8 cellular contexts compared by ENCODE assay signal in genomic region chr1:179876289-179876715, GRCh38. TPM values are rescaled to one million over a fixed set of nuclear protein-coding genes. Genes with fewer than 3 reads are reported as not detected.
DNase-seq lines count a peak whose midpoint lies in the region; ATAC-seq and TF ChIP-seq lines count a peak whose summit lies in the region.

No MANE protein-coding gene starts in this region.

- no peak for TF ChIP-seq RAD21 in SK-N-SH (IDR thresholded peaks at IDR 0.05; ENCODE audit: low read length)

- DNase-seq in HAP-1 (ENCODE audit: low spot score in 2 of 2) = no peak
- DNase-seq in SK-N-SH = no peak
- peak; percentile 43 for DNase-seq in fibroblast of mammary gland (ENCODE audit: low read depth)
- DNase-seq in gastrocnemius medialis = peak in 1 of 2 donors; percentile 29
- DNase-seq in DMS 273 treated with DMSO at 0.1 percent for 48 hours (lab: John Stamatoyannopoulos, UW) = no peak
- DNase-seq in DMS79 treated with DMSO at 0.1 percent for 48 hours (lab: John Stamatoyannopoulos, UW) = no peak

- in situ Hi-C loops in HAP-1 (cut with MboI; ENCODE audit: low sequenced_read_pairs) = no loop called here
- in situ Hi-C loops in gastrocnemius medialis (cut with MboI; ENCODE audit: low sequenced_read_pairs in 4 of 4) = loop anchor here in 2 of 4 donors (10.0 to 25.0 kb wide), 3 partner anchors 78 to 288 kb away; partner anchors contain the start of genes CEP350 (in 1 of the 2) and QSOX1 (in 1 of the 2)

- CTCF ChIA-PET in SK-N-SH (lab: Yijun Ruan, JAX) = interaction anchor here (0.9 to 1.7 kb wide), 2 partner anchors 9 to 170 kb away, joined by 3 to 10 read pairs; no protein-coding TSS in a partner anchor

- H3K4me1 ChIP-seq in HAP-1 (peaks cover 15% of the 10 kb centered on the region), SK-N-SH (ENCODE audit: control insufficient read depth in 1 of 2, insufficient read depth in 2 of 2, low read depth in 1 of 2, low read length in 1 of 2) (peaks cover 0 to 13% of the 10 kb centered on the region in 2 experiments; a peak in 3 of 4 replicates), gastrocnemius medialis (peaks cover 40 to 63% of the 10 kb centered on the region in 2 donors)

- H3K36me3 ChIP-seq in HAP-1 (replicated peaks) (peaks cover 12% of the 10 kb centered on the region), SK-N-SH (replicated peaks in 1 of 2; ENCODE audit: control insufficient read depth in 1 of 2, insufficient read depth in 2 of 2, low read length in 1 of 2) (peaks cover 35 to 43% of the 10 kb centered on the region in 2 experiments), gastrocnemius medialis (peaks cover 0 to 24% of the 10 kb centered on the region in 2 donors)

- H3K27ac ChIP-seq in SK-N-SH (ENCODE audit: low read depth in 2 of 2, low read length in 1 of 2) = peak overlapping the region in 1 of 2 experiments; percentile 47; a peak in 1 of 4 replicates
- peak overlapping the region; percentile 81 to 89 (median 85) for H3K27ac ChIP-seq in gastrocnemius medialis

- peak overlapping the region; percentile 37; the same call in 1 of the 2 replicates for H2AFZ ChIP-seq in SK-N-SH (ENCODE audit: low read depth)

- H3K9me2 ChIP-seq in SK-N-SH = no peaks in the 10 kb centered on the region

- intact Hi-C loops in gastrocnemius medialis (cut with DNase I; ENCODE audit: low total_unique reads) = loop anchor here (2.0 kb wide), 1 partner anchor 278 kb away; the partner anchor contains the start of gene QSOX1

- 39% methylated on average over 3 of the region's 3 CpGs for WGBS in SK-N-SH (ENCODE audit: low lambda C conversion rate)

- H3F3A ChIP-seq in SK-N-SH (replicated peaks; ENCODE audit: insufficient read depth) = peaks cover 17% of the 10 kb centered on the region

- peaks cover 67% of the 10 kb centered on the region for H3K79me2 ChIP-seq in SK-N-SH (ENCODE audit: insufficient read depth)

- H3K4me3 ChIP-seq in HAP-1 (peak overlapping the region; percentile 55), SK-N-SH (ENCODE audit: low read depth in 2 of 2, low read length in 1 of 2) (peak overlapping the region; percentile 64 to 90), fibroblast of mammary gland (ENCODE audit: control insufficient read depth, low read depth, low read length) (peak overlapping the region; percentile 89), gastrocnemius medialis (peak overlapping the region; percentile 72 to 97 (median 80))

- H3K9ac ChIP-seq in SK-N-SH = peak overlapping the region; percentile 69; the same call in 1 of the 2 replicates

- TF ChIP-seq POLR2A in gastrocnemius medialis (IDR thresholded peaks at IDR 0.05) = no peak

- no peak for TF ChIP-seq EP300 in SK-N-SH (IDR thresholded peaks at IDR 0.05; ENCODE audit: borderline replicate concordance in 1 of 2, low read depth in 1 of 2, low read length in 1 of 2)

- H3K9me3 ChIP-seq in HAP-1 (no peaks in the 10 kb centered on the region), SK-N-SH (no peaks in the 10 kb centered on the region; the same call in 1 of the 2 replicates), gastrocnemius medialis (no peaks in the 10 kb centered on the region)

- peaks cover 56% of the 10 kb centered on the region for H4K20me1 ChIP-seq in SK-N-SH (ENCODE audit: insufficient read depth)

- H3K27me3 ChIP-seq in HAP-1 (ENCODE audit: low read depth) = no peaks in the 10 kb centered on the region
- H3K27me3 ChIP-seq in SK-N-SH (ENCODE audit: insufficient read depth) = no peaks in the 10 kb centered on the region
- no peaks in the 10 kb centered on the region for H3K27me3 ChIP-seq in gastrocnemius medialis

- POLR2A ChIA-PET in SK-N-SH (lab: Yijun Ruan, JAX) = no interaction called here

- TF ChIP-seq CTCF in SK-N-SH (IDR thresholded peaks at IDR 0.05) = no peak
- TF ChIP-seq CTCF in fibroblast of mammary gland (conservative IDR thresholded peaks at IDR 0.05; ENCODE audit: control insufficient read depth, insufficient read depth, low read depth, low read length) = no peak
- no peak for TF ChIP-seq CTCF in gastrocnemius medialis (IDR thresholded peaks at IDR 0.05 in 4 of 5, conservative IDR thresholded peaks at IDR 0.05 in 1 of 5)

- ATAC-seq in gastrocnemius medialis = peak; percentile 45 to 49
- ATAC-seq in GM19351 (IDR thresholded peaks at IDR 0.05; ENCODE audit: unreplicated experiment) = no peak
- ATAC-seq in HG03342 (IDR thresholded peaks at IDR 0.05; ENCODE audit: unreplicated experiment) = no peak

- H3K4me2 ChIP-seq in SK-N-SH = peak overlapping the region; percentile 78

TF ChIP-seq in SK-N-SH, 30 proteins besides CTCF, POLR2A, EP300 and RAD21:
- TF ChIP-seq FOSL2 (IDR thresholded peaks at IDR 0.05; ENCODE audit: borderline replicate concordance, low read depth) (peak; percentile 23; the same call in 1 of the 2 replicates), SMC3 (IDR thresholded peaks at IDR 0.05; ENCODE audit: low read depth, low read length) (no peak)
TF ChIP-seq in SK-N-SH: peak in this region for 1.

RNA-seq across cellular contexts. Expression of gene TOR1AIP2, which starts 1.3 kb away (rescaled TPM):
- 12.7 and 20.6 TPM in 2 replicates for polyA plus RNA-seq in SK-N-SH (2012; rRNA removed)
- polyA plus RNA-seq in SK-N-SH (2012; cell fraction: cytosol; rRNA removed) = 19.3 and 24.1 TPM in 2 replicates
- 9.7 and 18.0 TPM in 2 replicates for polyA plus RNA-seq in SK-N-SH (2012; cell fraction: nucleus; rRNA removed)
- total RNA-seq in gastrocnemius medialis = 100 to 1,000 TPM in 3 of 4 donors, 10 to 100 TPM in 1; 78.7 to 274 (median 129) TPM

RNA-seq across cellular contexts. Expression of gene TOR1AIP1, which starts 5.8 kb away (rescaled TPM):
- 11.8 and 15.1 TPM in 2 replicates for polyA plus RNA-seq in SK-N-SH (2012; rRNA removed)
- polyA plus RNA-seq in SK-N-SH (2012; cell fraction: cytosol; rRNA removed) = 19.7 and 20.1 TPM in 2 replicates
- polyA plus RNA-seq in SK-N-SH (2012; cell fraction: nucleus; rRNA removed) = 4.6 and 8.9 TPM in 2 replicates
- 100 to 1,000 TPM in 1 of 4 donors, 10 to 100 TPM in 3; 66.1 to 148 (median 68.8) TPM for total RNA-seq in gastrocnemius medialis

Comparison
In these comparisons a context has a peak if more than half of its experiments do, and no peak if none do; other contexts are left out.
1. ATAC-seq: peak in gastrocnemius medialis (2 of 2); none in GM19351 (single experiment) and HG03342 (single experiment).
2. Peak in every context shown above with its lines, with median percentiles within 50 percentile points of each other: H3K4me3 ChIP-seq.